Comparison of ENCODE assay signal across 8 cellular contexts in genomic region chr14:80996049-80996901, GRCh38. TPM values are rescaled to one million over a fixed set of nuclear protein-coding genes. Genes with fewer than 3 reads are reported as not detected.
DNase-seq lines count a peak whose midpoint lies in the region; ATAC-seq and TF ChIP-seq lines count a peak whose summit lies in the region.

No MANE protein-coding gene starts in this region.

- H3K56ac ChIP-seq in IMR-90 (ENCODE audit: extremely low read depth, insufficient read depth, low read length): no peak overlapping the region

- BruUV-seq in IMR-90 (replicated peaks; lab: Mats Ljungman, UMichigan): no TSS peak

- dilution Hi-C loops in IMR-90 (cut with HindIII; ENCODE audit: low sequenced_read_pairs, unreplicated experiment): no loop called here

- H3K36me3 ChIP-seq in IMR-90 (ENCODE audit: control insufficient read depth, insufficient read depth, low read length): no peaks in the 10 kb centered on the region
- H3K36me3 ChIP-seq in OCI-LY3 (replicated peaks; ENCODE audit: low read depth, low read length): no peaks in the 10 kb centered on the region

- peak overlapping the region; percentile 54; the same call in 1 of the 2 replicates for H3K4me2 ChIP-seq in IMR-90 (ENCODE audit: low read depth, low read length)
- H3K4me2 ChIP-seq in OCI-LY3 (ENCODE audit: low read length): peak overlapping the region; percentile 76

- H3K23ac ChIP-seq in IMR-90 (ENCODE audit: low read depth, low read length): no peak overlapping the region

- H3K9ac ChIP-seq in IMR-90 (ENCODE audit: low read depth, low read length): no peak overlapping the region
- no peak overlapping the region for H3K9ac ChIP-seq in OCI-LY3 (ENCODE audit: low read length)

- no peak overlapping the region for H2BK5ac ChIP-seq in IMR-90 (ENCODE audit: low read depth, low read length, poor library complexity, severe bottlenecking)

- 40% methylated on average over 1 of the region's 13 CpGs; no CpG with 5 or more reads in 1 of the 2 experiments for WGBS in IMR-90 (ENCODE audit: extremely low coverage in 2 of 2, insufficient read length in 1 of 2), 2 experiments

- H3K79me1 ChIP-seq in IMR-90 (ENCODE audit: low read depth in 1 of 2, low read length in 2 of 2): no peaks in the 10 kb centered on the region

- DNase-seq in SHP77 (lab: John Stamatoyannopoulos, UW) (peak; percentile 43 to 48), SHP77 treated with DMSO at 0.1 percent for 48 hours (lab: John Stamatoyannopoulos, UW) (no peak), IMR-90 (peak; percentile 84), brain pericyte (ENCODE audit: low read depth, low spot score) (peak; percentile 26), inferior parietal cortex (ENCODE audit: extremely low spot score) (peak; percentile 82)
- no peak for DNase-seq in stimulated activated effector memory CD8-positive, alpha-beta T cell treated with anti-CD3 and anti-CD28 coated beads, Interleukin-12 subunit alpha, Interleukin-12 subunit beta, amount 100 ng/mL, for 72 hours (ENCODE audit: low spot score in 2 of 2)

- H4K91ac ChIP-seq in IMR-90 (ENCODE audit: insufficient read depth, low read depth, low read length): no peak overlapping the region

- H3K27ac Mint-ChIP-seq in stimulated activated effector memory CD8-positive, alpha-beta T cell treated with anti-CD3 and anti-CD28 coated beads, Interleukin-12 subunit alpha, Interleukin-12 subunit beta, amount 100 ng/mL, for 72 hours: no peak overlapping the region

- H3K27ac ChIP-seq in IMR-90 (ENCODE audit: insufficient read depth, low read length) (no peak overlapping the region), OCI-LY3 (ENCODE audit: low read length) (no peak overlapping the region)

- H3K14ac ChIP-seq in IMR-90 (replicated peaks; ENCODE audit: low read depth, low read length): no peak overlapping the region

- no peak overlapping the region for H2BK15ac ChIP-seq in IMR-90 (ENCODE audit: low read depth, low read length)

- peaks cover 6% of the 10 kb centered on the region for H3K4me1 Mint-ChIP-seq in stimulated activated effector memory CD8-positive, alpha-beta T cell treated with anti-CD3 and anti-CD28 coated beads, Interleukin-12 subunit alpha, Interleukin-12 subunit beta, amount 100 ng/mL, for 72 hours

- ATAC-seq in GM21423 (IDR thresholded peaks at IDR 0.05; ENCODE audit: unreplicated experiment) (peak; percentile 74), IMR-90 (ENCODE audit: low read depth) (peak; percentile 99)
- peak; percentile 96 for ATAC-seq in stimulated activated effector memory CD8-positive, alpha-beta T cell treated with anti-CD3 and anti-CD28 coated beads, Interleukin-12 subunit alpha, Interleukin-12 subunit beta, amount 100 ng/mL, for 72 hours

- H3K9me3 ChIP-seq in IMR-90 (ENCODE audit: control insufficient read depth, insufficient read depth, low read length) (no peaks in the 10 kb centered on the region), OCI-LY3 (ENCODE audit: insufficient read depth, low read length) (no peaks in the 10 kb centered on the region)

- intact Hi-C loops in IMR-90 (cut with micrococcal nuclease): loop anchor here (1.0 to 2.0 kb wide), 4 partner anchors 168 to 468 kb away; no protein-coding TSS in a partner anchor

- H4K8ac ChIP-seq in IMR-90 (ENCODE audit: low read depth in 2 of 2, low read length in 2 of 2): no peak overlapping the region

- no peak overlapping the region for H3K4ac ChIP-seq in IMR-90 (ENCODE audit: low read depth, low read length)

- H3K9me1 ChIP-seq in IMR-90 (ENCODE audit: insufficient read depth, low read length): no peaks in the 10 kb centered on the region

- no peak overlapping the region for H2AK9ac ChIP-seq in IMR-90 (replicated peaks; ENCODE audit: low read depth, low read length, poor library complexity)

- H4K20me1 ChIP-seq in IMR-90 (ENCODE audit: insufficient read depth, low read length) (no peaks in the 10 kb centered on the region), OCI-LY3 (ENCODE audit: insufficient read depth, low read length) (no peaks in the 10 kb centered on the region)

- no peak overlapping the region for H3K18ac ChIP-seq in IMR-90 (ENCODE audit: low read depth, low read length)

- peak; percentile 48 for TF ChIP-seq RAD21 in IMR-90 (IDR thresholded peaks at IDR 0.05; ENCODE audit: low read length)

- H3K4me1 ChIP-seq in IMR-90 (ENCODE audit: control insufficient read depth, insufficient read depth, low read length) (no peaks in the 10 kb centered on the region), OCI-LY3 (ENCODE audit: low read length) (peaks cover 13% of the 10 kb centered on the region; the same call in 1 of the 2 replicates)

- no peaks in the 10 kb centered on the region for H3K36me3 Mint-ChIP-seq in stimulated activated effector memory CD8-positive, alpha-beta T cell treated with anti-CD3 and anti-CD28 coated beads, Interleukin-12 subunit alpha, Interleukin-12 subunit beta, amount 100 ng/mL, for 72 hours

- H3K27me3 ChIP-seq in IMR-90 (ENCODE audit: control insufficient read depth, insufficient read depth, low read length) (peaks cover 4% of the 10 kb centered on the region), OCI-LY3 (ENCODE audit: low read depth, low read length) (peaks cover 10% of the 10 kb centered on the region)

- no peaks in the 10 kb centered on the region for H3K9me3 Mint-ChIP-seq in stimulated activated effector memory CD8-positive, alpha-beta T cell treated with anti-CD3 and anti-CD28 coated beads, Interleukin-12 subunit alpha, Interleukin-12 subunit beta, amount 100 ng/mL, for 72 hours

- no peak overlapping the region for H2AK5ac ChIP-seq in IMR-90 (ENCODE audit: low read depth, low read length)

- no peak overlapping the region for H2AFZ ChIP-seq in IMR-90 (replicated peaks; ENCODE audit: low read length, poor library complexity)
- 0 out of 2 replicates have a peak overlapping the region, but pooled peaks have one; percentile 44 for H2AFZ ChIP-seq in OCI-LY3 (ENCODE audit: low read depth, low read length)

- H3K4me3 ChIP-seq in IMR-90 (ENCODE audit: insufficient read depth, low read depth, low read length) (no peak overlapping the region), OCI-LY3 (ENCODE audit: low read length) (peak overlapping the region; percentile 54)

- H2BK120ac ChIP-seq in IMR-90 (ENCODE audit: low read depth, low read length): no peak overlapping the region

- H3K79me2 ChIP-seq in OCI-LY3 (ENCODE audit: low read length): no peaks in the 10 kb centered on the region

- POLR2A ChIA-PET in IMR-90 (lab: Charles Lee; ENCODE audit: unreplicated experiment): no interaction called here

- H3K4me3 Mint-ChIP-seq in stimulated activated effector memory CD8-positive, alpha-beta T cell treated with anti-CD3 and anti-CD28 coated beads, Interleukin-12 subunit alpha, Interleukin-12 subunit beta, amount 100 ng/mL, for 72 hours: no peak overlapping the region

- no peak overlapping the region for H4K5ac ChIP-seq in IMR-90 (ENCODE audit: low read depth, low read length)

- TF ChIP-seq CTCF in IMR-90 (conservative IDR thresholded peaks at IDR 0.05; ENCODE audit: low read depth, low read length) (peak; percentile 75), OCI-LY3 (IDR thresholded peaks at IDR 0.05; ENCODE audit: low read depth, low read length) (peak; percentile 84)

- in situ Hi-C loops in IMR-90 (cut with MboI; ENCODE audit: low sequenced_read_pairs): loop anchor here (10.0 kb wide), 1 partner anchor 169 kb away; no protein-coding TSS in a partner anchor

- no peak for TF ChIP-seq POLR2A in IMR-90 (IDR thresholded peaks at IDR 0.05; ENCODE audit: low read depth, low read length)

- CTCF ChIA-PET in IMR-90 (lab: Yijun Ruan, JAX): interaction anchor here (0.7 to 2.3 kb wide), 8 partner anchors 9 to 469 kb away, joined by 3 to 22 read pairs (median 4); partner anchors contain the start of gene TSHR

- no peak overlapping the region for H2BK20ac ChIP-seq in IMR-90 (ENCODE audit: low read depth, low read length)

TF ChIP-seq in IMR-90, 13 proteins besides CTCF, POLR2A, EP300 and RAD21:
- TF ChIP-seq RCOR1 (IDR thresholded peaks at IDR 0.05; ENCODE audit: insufficient replicate concordance, low read length) (no peak), FOS (IDR thresholded peaks at IDR 0.05; ENCODE audit: low read depth, low read length) (peak; percentile 45), SMC3 (IDR thresholded peaks at IDR 0.05; ENCODE audit: low read depth, low read length) (peak; percentile 69), ELK1 (IDR thresholded peaks at IDR 0.05; ENCODE audit: borderline replicate concordance, low read depth, low read length) (no peak), MXI1 (IDR thresholded peaks at IDR 0.05; ENCODE audit: borderline replicate concordance, low read depth, low read length) (no peak), CEBPB (IDR thresholded peaks at IDR 0.05; ENCODE audit: low read depth, low read length) (peak; percentile 89)

RNA-seq across cellular contexts. Expression of gene TSHR, which starts 40.9 kb away (rescaled TPM):
- not detected in 2 replicates for total RNA-seq in IMR-90 (2012; rRNA removed)
- not detected in 2 replicates for polyA plus RNA-seq in IMR-90 (2012; rRNA removed)
- not detected in 2 replicates for polyA plus RNA-seq in IMR-90 (2012; cell fraction: cytosol; rRNA removed)
- not detected in 2 replicates for polyA plus RNA-seq in IMR-90 (2012; cell fraction: nucleus; rRNA removed; ENCODE audit: low replicate concordance)

RNA-seq across cellular contexts. Expression of gene CEP128, which starts 54.7 kb away (rescaled TPM):
- 5.7 and 7.8 TPM in 2 replicates for total RNA-seq in IMR-90 (2012; rRNA removed)
- 1.3 and 1.9 TPM in 2 replicates for polyA plus RNA-seq in IMR-90 (2012; rRNA removed)
- 0.16 and 0.26 TPM in 2 replicates for polyA plus RNA-seq in IMR-90 (2012; cell fraction: cytosol; rRNA removed)
- polyA plus RNA-seq in IMR-90 (2012; cell fraction: nucleus; rRNA removed; ENCODE audit: low replicate concordance): 0.28 and 2.2 TPM in 2 replicates

Comparison
In these comparisons a context has a peak if more than half of its experiments do, and no peak if none do; other contexts are left out.
1. DNase-seq: peak in SHP77 (2 of 2), IMR-90 (single experiment), brain pericyte (single experiment) and inferior parietal cortex (single experiment); none in SHP77 treated with DMSO at 0.1 percent for 48 hours (single experiment) and stimulated activated effector memory CD8-positive, alpha-beta T cell treated with anti-CD3 and anti-CD28 coated beads, Interleukin-12 subunit alpha, Interleukin-12 subunit beta, amount 100 ng/mL, for 72 hours (0 of 2).
2. Peak in every context shown above with its lines, with median percentiles within 50 percentile points of each other: ATAC-seq.